Comparison of ENCODE assay signal across 13 cellular contexts in the genomic region with DNA sequence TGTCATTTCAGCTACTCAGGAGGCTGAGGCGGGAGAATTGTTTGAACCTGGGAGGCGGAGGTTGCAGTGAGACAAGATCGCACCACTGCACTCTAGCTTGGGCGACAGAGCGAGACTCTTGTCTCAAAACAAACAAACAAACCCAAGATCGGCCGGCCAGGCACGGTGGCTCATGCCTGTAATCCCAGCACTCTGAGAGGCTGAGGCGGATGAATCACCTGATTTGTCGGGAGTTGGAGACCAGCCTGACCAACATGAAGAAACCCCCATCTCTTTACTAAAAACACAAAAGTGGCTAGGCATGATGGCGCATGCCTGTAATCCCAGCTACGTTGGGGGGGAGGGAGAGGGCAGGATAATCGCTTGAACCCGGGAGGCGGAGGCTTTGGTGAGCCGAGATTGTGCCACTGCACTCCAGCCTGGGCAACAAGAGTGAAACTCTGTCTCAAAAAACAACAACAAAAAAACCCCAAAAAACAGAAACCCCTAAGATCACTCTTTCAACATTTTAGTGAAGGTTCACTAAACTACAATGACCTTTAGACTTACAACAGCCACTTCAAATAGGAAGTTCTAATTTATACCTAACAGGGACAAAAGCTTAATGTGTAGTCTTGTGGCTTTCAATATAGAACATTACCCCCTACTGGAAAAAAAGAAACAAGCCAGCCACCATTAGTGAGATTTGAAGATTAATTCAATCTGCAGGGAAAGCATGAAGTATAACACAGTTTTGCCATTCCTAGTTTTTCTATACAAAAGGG. TPM values are rescaled to one million over a fixed set of nuclear protein-coding genes. Genes with fewer than 3 reads are reported as not detected.
DNase-seq lines count a peak whose midpoint lies in the region; ATAC-seq and TF ChIP-seq lines count a peak whose summit lies in the region.
"Had no signal": no experiment of that assay in that cellular context is flagged by ENCODE, and none has a peak within 500 bp of the region (broad histone marks: within the 10 kb centered on the region; RNA-seq: fewer than 3 reads in every experiment).

No MANE protein-coding gene starts in this region.

- H3K36me3 ChIP-seq in CD4-positive, CD25-positive, alpha-beta regulatory T cell (ENCODE audit: control insufficient read depth, insufficient read depth, low read length), result peaks cover 95% of the 10 kb centered on the region
- H3K36me3 ChIP-seq in IMR-90 (ENCODE audit: control insufficient read depth, insufficient read depth, low read length) (peaks cover 72% of the 10 kb centered on the region), testis (ENCODE audit: low read depth, missing control alignments) (no peaks in the 10 kb centered on the region)

- no peaks in the 10 kb centered on the region for H3K9me3 ChIP-seq in CD4-positive, CD25-positive, alpha-beta regulatory T cell (ENCODE audit: control insufficient read depth in 2 of 2, low read length in 2 of 2)
- no peaks in the 10 kb centered on the region for H3K9me3 ChIP-seq in IMR-90 (ENCODE audit: control insufficient read depth, insufficient read depth, low read length)
- H3K9me3 ChIP-seq in testis, result no peaks in the 10 kb centered on the region
- H3K9me3 ChIP-seq: left ventricle myocardium inferior, thyroid gland had no signal

- H3K4me2 ChIP-seq in IMR-90 (ENCODE audit: low read depth, low read length), result no peak overlapping the region

- H3K4me1 ChIP-seq in CD4-positive, CD25-positive, alpha-beta regulatory T cell (ENCODE audit: control insufficient read depth, insufficient read depth, low read length, poor library complexity, severe bottlenecking), result peaks cover 26% of the 10 kb centered on the region
- H3K4me1 ChIP-seq in IMR-90 (ENCODE audit: control insufficient read depth, insufficient read depth, low read length) (peaks cover 2% of the 10 kb centered on the region), testis (no peaks in the 10 kb centered on the region)

- no peak for DNase-seq in CD4-positive, CD25-positive, alpha-beta regulatory T cell
- DNase-seq in IMR-90 (peak; percentile 72), kidney tubule cell (ENCODE audit: low spot score) (peak; percentile 86), HEK293T (ENCODE audit: extremely low spot score) (no peak), testis (no peak)
- DNase-seq in activated naive CD8-positive, alpha-beta T cell treated with anti-CD3 and anti-CD28 coated beads, Interleukin-2, amount 10 ng/mL, durations not matched to agents 7 days and 5 days, result no peak
- DNase-seq: activated CD4-positive, alpha-beta T cell treated with anti-CD3 and anti-CD28 coated beads, Interleukin-2, amount 50 U/mL, for 4 hours; DMS79; left ventricle myocardium inferior; SHP77 treated with DMSO at 0.1 percent for 48 hours had no signal

- whole genome bisulfite sequencing in IMR-90 (ENCODE audit: extremely low coverage in 2 of 2, insufficient read length in 1 of 2), 2 experiments, result 56% methylated on average over 5 of the region's 16 CpGs; no CpG with 5 or more reads in 1 of the 2 experiments
- 80 to 85% methylated on average over 16 of the region's 16 CpGs for WGBS in testis, 2 donors

- no peak overlapping the region for H2AK9ac ChIP-seq in IMR-90 (replicated peaks; ENCODE audit: low read depth, low read length, poor library complexity)

- H2BK20ac ChIP-seq in IMR-90 (ENCODE audit: low read depth, low read length), result no peak overlapping the region

- H2BK120ac ChIP-seq in IMR-90 (ENCODE audit: low read depth, low read length), result no peak overlapping the region

- no peak overlapping the region for H2BK15ac ChIP-seq in IMR-90 (ENCODE audit: low read depth, low read length)

- H4K5ac ChIP-seq in IMR-90 (ENCODE audit: low read depth, low read length), result no peak overlapping the region

- intact Hi-C loops in IMR-90 (cut with micrococcal nuclease), result no loop called here
- intact Hi-C loops in testis (cut with DNase I; ENCODE audit: low total_unique reads), result no loop called here

- peaks cover 46 to 65% of the 10 kb centered on the region in 2 experiments for H3K79me1 ChIP-seq in IMR-90 (ENCODE audit: low read depth in 1 of 2, low read length in 2 of 2)

- H3K14ac ChIP-seq in IMR-90 (replicated peaks; ENCODE audit: low read depth, low read length), result no peak overlapping the region

- H3K27me3 Mint-ChIP-seq in CD4-positive, CD25-positive, alpha-beta regulatory T cell, result no peaks in the 10 kb centered on the region
- H3K27me3 Mint-ChIP-seq in activated naive CD8-positive, alpha-beta T cell treated with anti-CD3 and anti-CD28 coated beads, Interleukin-2, amount 10 ng/mL, durations not matched to agents 7 days and 5 days, result no peaks in the 10 kb centered on the region

- H3K4me3 ChIP-seq in CD4-positive, CD25-positive, alpha-beta regulatory T cell (ENCODE audit: low read depth, low read length), result no peak overlapping the region
- H3K4me3 ChIP-seq in IMR-90 (ENCODE audit: insufficient read depth, low read depth, low read length), result no peak overlapping the region
- H3K4me3 ChIP-seq in testis, result no peak overlapping the region
- H3K4me3 ChIP-seq: left ventricle myocardium inferior, thyroid gland had no signal

- no peak overlapping the region for H3K18ac ChIP-seq in IMR-90 (ENCODE audit: low read depth, low read length)

- H3K9me3 Mint-ChIP-seq in CD4-positive, CD25-positive, alpha-beta regulatory T cell, result no peaks in the 10 kb centered on the region
- no peaks in the 10 kb centered on the region for H3K9me3 Mint-ChIP-seq in activated naive CD8-positive, alpha-beta T cell treated with anti-CD3 and anti-CD28 coated beads, Interleukin-2, amount 10 ng/mL, durations not matched to agents 7 days and 5 days

- POLR2A ChIA-PET in IMR-90 (lab: Charles Lee; ENCODE audit: unreplicated experiment) (no interaction called here), HEK293T (lab: Yijun Ruan, JAX) (interaction anchor here (1.1 to 1.4 kb wide), 3 partner anchors 15 to 705 kb away, joined by 3 to 4 read pairs (median 3); no protein-coding TSS in a partner anchor)
- POLR2A ChIA-PET in activated naive CD8-positive, alpha-beta T cell treated with anti-CD3 and anti-CD28 coated beads, Interleukin-2, amount 10 ng/mL, durations not matched to agents 7 days and 5 days (lab: Charles Lee), result no interaction called here

- no TSS peak for BruUV-seq in IMR-90 (replicated peaks; lab: Mats Ljungman, UMichigan)

- no peak overlapping the region for H2AK5ac ChIP-seq in IMR-90 (ENCODE audit: low read depth, low read length)

- H2AFZ ChIP-seq in IMR-90 (replicated peaks; ENCODE audit: low read length, poor library complexity), result no peak overlapping the region

- H3K27ac Mint-ChIP-seq in CD4-positive, CD25-positive, alpha-beta regulatory T cell, result peak overlapping the region in 2 of 3 donors; percentile 14 to 89
- H3K27ac Mint-ChIP-seq in activated naive CD8-positive, alpha-beta T cell treated with anti-CD3 and anti-CD28 coated beads, Interleukin-2, amount 10 ng/mL, durations not matched to agents 7 days and 5 days, result peak overlapping the region; percentile 28

- H3K27ac ChIP-seq in CD4-positive, CD25-positive, alpha-beta regulatory T cell (ENCODE audit: insufficient read depth, low read length, poor library complexity, severe bottlenecking), result peak overlapping the region; percentile 9
- H3K27ac ChIP-seq in IMR-90 (ENCODE audit: insufficient read depth, low read length) (no peak overlapping the region), testis (no peak overlapping the region)
- H3K27ac ChIP-seq: left ventricle myocardium inferior, thyroid gland had no signal

- no peak for TF ChIP-seq RAD21 in IMR-90 (IDR thresholded peaks at IDR 0.05; ENCODE audit: low read length)

- ATAC-seq in CD4-positive, CD25-positive, alpha-beta regulatory T cell (ENCODE audit: low read depth in 2 of 2), result no peak
- ATAC-seq in IMR-90 (ENCODE audit: low read depth), result peak; percentile 42
- ATAC-seq in activated naive CD8-positive, alpha-beta T cell treated with anti-CD3 and anti-CD28 coated beads, Interleukin-2, amount 10 ng/mL, durations not matched to agents 7 days and 5 days (ENCODE audit: low read depth), result no peak
- no peak for ATAC-seq in HG02973 (IDR thresholded peaks at IDR 0.05; ENCODE audit: unreplicated experiment)
- no peak for ATAC-seq in GM18873 (IDR thresholded peaks at IDR 0.05; ENCODE audit: low FRiP score, unreplicated experiment)

- TF ChIP-seq CTCF in IMR-90 (conservative IDR thresholded peaks at IDR 0.05; ENCODE audit: low read depth, low read length), result no peak
- TF ChIP-seq CTCF in testis (IDR thresholded peaks at IDR 0.05), result no peak

- H3K23ac ChIP-seq in IMR-90 (ENCODE audit: low read depth, low read length), result no peak overlapping the region

- peaks cover 59% of the 10 kb centered on the region for H3K36me3 Mint-ChIP-seq in CD4-positive, CD25-positive, alpha-beta regulatory T cell
- peaks cover 50% of the 10 kb centered on the region for H3K36me3 Mint-ChIP-seq in activated naive CD8-positive, alpha-beta T cell treated with anti-CD3 and anti-CD28 coated beads, Interleukin-2, amount 10 ng/mL, durations not matched to agents 7 days and 5 days

- H4K20me1 ChIP-seq in IMR-90 (ENCODE audit: insufficient read depth, low read length), result peaks cover 51% of the 10 kb centered on the region

- no peak overlapping the region for H3K9ac ChIP-seq in IMR-90 (ENCODE audit: low read depth, low read length)

- H3K4me1 Mint-ChIP-seq in CD4-positive, CD25-positive, alpha-beta regulatory T cell, result peaks cover 33 to 78% (median 49%) of the 10 kb centered on the region in 4 donors
- H3K4me1 Mint-ChIP-seq in activated naive CD8-positive, alpha-beta T cell treated with anti-CD3 and anti-CD28 coated beads, Interleukin-2, amount 10 ng/mL, durations not matched to agents 7 days and 5 days, result peaks cover 38% of the 10 kb centered on the region

- in situ Hi-C loops in IMR-90 (cut with MboI; ENCODE audit: low sequenced_read_pairs), result no loop called here

- no peak overlapping the region for H3K56ac ChIP-seq in IMR-90 (ENCODE audit: extremely low read depth, insufficient read depth, low read length)

- no peak overlapping the region for H4K8ac ChIP-seq in IMR-90 (ENCODE audit: low read depth in 2 of 2, low read length in 2 of 2)

- CTCF ChIA-PET in IMR-90 (lab: Yijun Ruan, JAX), result no interaction called here
- CTCF ChIA-PET in HEK293T (lab: Yijun Ruan, JAX), result interaction anchor here (0.6 to 1.7 kb wide), 3 partner anchors 11 to 33 kb away, joined by 3 to 6 read pairs (median 6); no protein-coding TSS in a partner anchor

- 0 out of 2 replicates have a peak, but pooled peaks cover 3% of the 10 kb centered on the region for H3K9me1 ChIP-seq in IMR-90 (ENCODE audit: insufficient read depth, low read length)

- no peaks in the 10 kb centered on the region for H3K27me3 ChIP-seq in CD4-positive, CD25-positive, alpha-beta regulatory T cell (ENCODE audit: control insufficient read depth, insufficient read depth, low read length)
- no peaks in the 10 kb centered on the region for H3K27me3 ChIP-seq in IMR-90 (ENCODE audit: control insufficient read depth, insufficient read depth, low read length)
- H3K27me3 ChIP-seq in testis, result no peaks in the 10 kb centered on the region
- H3K27me3 ChIP-seq: thyroid gland had no signal

- no peak for TF ChIP-seq POLR2A in IMR-90 (IDR thresholded peaks at IDR 0.05; ENCODE audit: low read depth, low read length)
- TF ChIP-seq POLR2A in testis (IDR thresholded peaks at IDR 0.05), result no peak

- H2BK5ac ChIP-seq in IMR-90 (ENCODE audit: low read depth, low read length, poor library complexity, severe bottlenecking), result no peak overlapping the region

- no peak overlapping the region for H3K4ac ChIP-seq in IMR-90 (ENCODE audit: low read depth, low read length)

- H4K91ac ChIP-seq in IMR-90 (ENCODE audit: insufficient read depth, low read depth, low read length), result no peak overlapping the region

- peak overlapping the region in 2 of 4 donors; percentile 45 to 50 for H3K4me3 Mint-ChIP-seq in CD4-positive, CD25-positive, alpha-beta regulatory T cell
- H3K4me3 Mint-ChIP-seq in activated naive CD8-positive, alpha-beta T cell treated with anti-CD3 and anti-CD28 coated beads, Interleukin-2, amount 10 ng/mL, durations not matched to agents 7 days and 5 days, result no peak overlapping the region

- dilution Hi-C loops in IMR-90 (cut with HindIII; ENCODE audit: low sequenced_read_pairs, unreplicated experiment), result no loop called here

RNA-seq across cellular contexts. Expression of a gene that starts 7.0 kb away (rescaled TPM):
- total RNA-seq in CD4-positive, CD25-positive, alpha-beta regulatory T cell, result 276 TPM
- polyA plus RNA-seq in CD4-positive, CD25-positive, alpha-beta regulatory T cell, result 100 to 1,000 TPM; 113 to 129 (median 121) TPM
- 456 and 472 TPM in 2 replicates for total RNA-seq in IMR-90 (2012; rRNA removed)
- polyA plus RNA-seq in IMR-90 (2012; rRNA removed), result 133 and 157 TPM in 2 replicates
- 118 and 219 TPM in 2 replicates for polyA plus RNA-seq in IMR-90 (2012; cell fraction: cytosol; rRNA removed)
- 169 and 240 TPM in 2 replicates for polyA plus RNA-seq in IMR-90 (2012; cell fraction: nucleus; rRNA removed; ENCODE audit: low replicate concordance)
- total RNA-seq in activated naive CD8-positive, alpha-beta T cell treated with anti-CD3 and anti-CD28 coated beads, Interleukin-2, amount 10 ng/mL, durations not matched to agents 7 days and 5 days, result 100 to 1,000 TPM; 168 to 183 TPM
- 100 to 1,000 TPM; 205 to 243 TPM for total RNA-seq in testis
- polyA plus RNA-seq in testis (ENCODE audit: insufficient read depth, low read depth, low replicate concordance), result 145 TPM

RNA-seq across cellular contexts. Expression of a gene that starts 25.2 kb away (rescaled TPM):
- total RNA-seq in CD4-positive, CD25-positive, alpha-beta regulatory T cell, result 170 TPM
- 10 to 100 TPM; 25.9 to 44.3 (median 32.5) TPM for polyA plus RNA-seq in CD4-positive, CD25-positive, alpha-beta regulatory T cell
- total RNA-seq in IMR-90 (2012; rRNA removed) (126 and 144 TPM in 2 replicates), testis (10 to 100 TPM; 74.3 to 75.3 TPM)
- polyA plus RNA-seq in IMR-90 (2012; rRNA removed) (45.4 and 53.2 TPM in 2 replicates), testis (ENCODE audit: insufficient read depth, low read depth, low replicate concordance) (103 TPM)
- 12.4 and 13.0 TPM in 2 replicates for polyA plus RNA-seq in IMR-90 (2012; cell fraction: cytosol; rRNA removed)
- 9.0 and 49.9 TPM in 2 replicates for polyA plus RNA-seq in IMR-90 (2012; cell fraction: nucleus; rRNA removed; ENCODE audit: low replicate concordance)
- 10 to 100 TPM; 65.2 to 68.1 TPM for total RNA-seq in activated naive CD8-positive, alpha-beta T cell treated with anti-CD3 and anti-CD28 coated beads, Interleukin-2, amount 10 ng/mL, durations not matched to agents 7 days and 5 days

Comparison
In these comparisons a context has a peak if more than half of its experiments do, and no peak if none do; other contexts are left out.
1. DNase-seq: peak in IMR-90 (single experiment) and kidney tubule cell (single experiment); none in CD4-positive, CD25-positive, alpha-beta regulatory T cell (0 of 3), activated naive CD8-positive, alpha-beta T cell treated with anti-CD3 and anti-CD28 coated beads, Interleukin-2, amount 10 ng/mL, durations not matched to agents 7 days and 5 days (single experiment), HEK293T (single experiment) and testis (single experiment).